ENCODE assay signal across 27 cellular contexts in the genomic region with DNA sequence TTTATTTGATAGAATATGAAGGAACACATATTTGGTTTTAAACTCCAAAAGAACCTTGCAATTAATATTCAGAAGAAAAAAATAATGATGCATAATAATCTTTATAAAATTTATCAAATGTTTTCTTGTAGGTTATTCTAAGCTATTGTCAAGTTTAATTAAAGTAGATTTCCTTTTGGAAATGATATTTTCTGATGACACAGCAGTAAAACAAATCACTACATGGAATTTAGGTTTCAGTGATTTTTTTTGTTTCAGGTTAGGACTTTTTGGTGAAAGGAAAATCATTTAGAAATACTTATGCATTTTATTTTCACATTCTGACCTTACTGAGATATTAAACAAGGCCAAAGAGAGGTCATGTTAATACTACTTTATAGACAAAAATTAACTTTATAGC.
"Had no signal": no experiment of that assay in that cellular context is flagged by ENCODE, and none has a peak within 500 bp of the region (broad histone marks: within the 10 kb centered on the region; RNA-seq: fewer than 3 reads in every experiment).

No MANE protein-coding gene starts in this region.

- DNase-seq: naive thymus-derived CD4-positive, alpha-beta T cell; natural killer cell; occipital lobe; ovary; posterior cingulate gyrus; psoas muscle; right cardiac atrium; spleen; stimulated activated CD4-positive, alpha-beta T cell treated with anti-CD3 and anti-CD28 coated beads, Interleukin-12 subunit alpha, Interleukin-12 subunit beta, amount 100 ng/mL, for 4 hours; stimulated activated CD4-positive, alpha-beta T cell treated with anti-CD3 and anti-CD28 coated beads, Interleukin-2, amount 100 ng/mL, for 24 hours; stimulated activated CD4-positive, alpha-beta T cell treated with anti-CD3 and anti-CD28 coated beads, Interleukin-2, amount 100 ng/mL, for 48 hours; stimulated activated CD4-positive, alpha-beta T cell treated with anti-CD3 and anti-CD28 coated beads, Interleukin-4, amount 100 ng/mL, for 24 hours; stimulated activated naive B cell treated with anti-CD40 and anti-IgM and Interleukin-4, amounts not matched to agents 10 μg/mL and 1 μg/mL and 100 μg/mL, for 72 hours; stimulated activated naive CD4-positive, alpha-beta T cell treated with Interleukin-2 at 50 U/mL for 16 hours; stomach; thyroid gland; trophoblast cell; upper lobe of right lung; uterus had no signal

- H2AFZ ChIP-seq: neural progenitor cell, parathyroid adenoma had no signal

- H3K9me3 ChIP-seq: ovary, psoas muscle, spleen, stomach, thoracic aorta, thyroid gland, tibial nerve, upper lobe of right lung, uterus had no signal

- H3K4me2 ChIP-seq: neural progenitor cell, smooth muscle cell had no signal

- H3K27ac ChIP-seq: neural progenitor cell, ovary, parathyroid adenoma, psoas muscle, skin epidermis, spleen, stomach, thoracic aorta, thyroid gland, tibial nerve, upper lobe of right lung, uterus had no signal

- H3K27me3 ChIP-seq: neural progenitor cell, spleen, stomach, thyroid gland, tibial nerve, upper lobe of right lung, uterus had no signal

- H3K4me1 ChIP-seq: neural progenitor cell, parathyroid adenoma, psoas muscle, spleen, stomach, thyroid gland, tibial nerve, upper lobe of right lung, uterus had no signal

- H3K79me2 ChIP-seq: parathyroid adenoma had no signal

- H3K9ac ChIP-seq: neural progenitor cell, parathyroid adenoma had no signal

- H3K4me3 ChIP-seq: neural progenitor cell, ovary, psoas muscle, skin epidermis, smooth muscle cell, spleen, stomach, thoracic aorta, thyroid gland, tibial nerve, upper lobe of right lung, uterus had no signal

- ATAC-seq: naive thymus-derived CD4-positive, alpha-beta T cell; natural killer cell; psoas muscle; right cardiac atrium; sciatic nerve; stimulated activated effector memory CD8-positive, alpha-beta T cell treated with anti-CD3 and anti-CD28 coated beads, Interleukin-12 subunit alpha, Interleukin-12 subunit beta, amount 100 ng/mL, for 72 hours; stimulated activated naive B cell treated with anti-CD40 and anti-IgM and Interleukin-4, amounts not matched to agents 10 μg/mL and 1 μg/mL and 100 μg/mL, for 72 hours; upper lobe of right lung had no signal

- H3K36me3 ChIP-seq: neural progenitor cell, ovary, spleen, stomach, thoracic aorta, thyroid gland, tibial nerve, upper lobe of right lung, uterus had no signal
